In genomic region chr9:137301086-137301947, GRCh38 we compare ENCODE assay signal across 8 cellular contexts. TPM values are rescaled to one million over a fixed set of nuclear protein-coding genes. Genes with fewer than 3 reads are reported as not detected.
DNase-seq lines count a peak whose midpoint lies in the region; ATAC-seq and TF ChIP-seq lines count a peak whose summit lies in the region.

No MANE protein-coding gene starts in this region.

- H3K4me2 ChIP-seq in MM.1S (ENCODE audit: low read depth, low read length) = peak overlapping the region; percentile 92

- 0 out of 2 replicates have a peak overlapping the region, but pooled peaks have one; percentile 35 for H2AFZ ChIP-seq in MM.1S (ENCODE audit: low read length)

- peak overlapping the region; percentile 49; the same call in 1 of the 2 replicates for H3K4me3 ChIP-seq in MM.1S (ENCODE audit: low read length)

- 0 out of 2 replicates have a peak, but pooled peaks cover 3% of the 10 kb centered on the region for H3K4me1 ChIP-seq in MM.1S (ENCODE audit: low read length)

- H3K9ac ChIP-seq in MM.1S (ENCODE audit: low read length) = no peak overlapping the region

- no peaks in the 10 kb centered on the region for H3K9me3 Mint-ChIP-seq in activated T-helper 2 cell treated with anti-CD3 and anti-CD28 coated beads, Interferon-gamma antibody, Interleukin-2, Interleukin-4, amounts not matched to agents 10 μg/mL and 5 μg/mL and 100 μg/mL, durations not matched to agents 14 hours and 24 hours and 36 hours

- intact Hi-C loops in activated T-helper 2 cell treated with anti-CD3 and anti-CD28 coated beads, Interferon-gamma antibody, Interleukin-2, Interleukin-4, amounts not matched to agents 10 μg/mL and 5 μg/mL and 100 μg/mL, durations not matched to agents 14 hours and 24 hours and 36 hours (cut with micrococcal nuclease) = no loop called here
- intact Hi-C loops in left cardiac atrium (cut with DNase I) = loop anchor here in 1 of 2 donors (10.0 kb wide), 2 partner anchors 103 to 223 kb away; no protein-coding TSS in a partner anchor

- DNase-seq in DMS53 treated with DMSO at 0.1 percent for 48 hours (lab: John Stamatoyannopoulos, UW; ENCODE audit: unreplicated experiment) (peak; percentile 31), GM20000 (ENCODE audit: low spot score) (peak; percentile 80), MM.1S (no peak), left cardiac atrium (peak; percentile 48), retina (peak; percentile 89)
- DNase-seq in activated T-helper 2 cell treated with anti-CD3 and anti-CD28 coated beads, Interferon-gamma antibody, Interleukin-2, Interleukin-4, amounts not matched to agents 10 μg/mL and 5 μg/mL and 100 μg/mL, durations not matched to agents 14 hours and 24 hours and 36 hours (ENCODE audit: low spot score) = no peak
- no peak for DNase-seq in stimulated activated CD4-positive, alpha-beta T cell treated with anti-CD3 and anti-CD28 coated beads, Interleukin-4, amount 100 ng/mL, for 24 hours

- no peaks in the 10 kb centered on the region for H3K9me3 ChIP-seq in MM.1S (replicated peaks; ENCODE audit: insufficient read depth, low read length)

- no peaks in the 10 kb centered on the region for H3K36me3 ChIP-seq in MM.1S (replicated peaks; ENCODE audit: insufficient read depth, low read length)

- TF ChIP-seq CTCF in GM20000 (IDR thresholded peaks at IDR 0.05; ENCODE audit: extremely low read depth, missing control alignments) (no peak), MM.1S (IDR thresholded peaks at IDR 0.05; ENCODE audit: low read length) (no peak)

- no peaks in the 10 kb centered on the region for H3K9me2 ChIP-seq in MM.1S (replicated peaks; ENCODE audit: insufficient read depth, low read length)

- no peaks in the 10 kb centered on the region for H4K20me1 ChIP-seq in MM.1S (ENCODE audit: insufficient read depth, low read length)

- no peak overlapping the region for H3K27ac ChIP-seq in MM.1S (ENCODE audit: low read length)

- peaks cover 7% of the 10 kb centered on the region; the same call in 1 of the 2 replicates for H3F3A ChIP-seq in MM.1S (ENCODE audit: insufficient read depth, low read length)

- H3K36me3 Mint-ChIP-seq in activated T-helper 2 cell treated with anti-CD3 and anti-CD28 coated beads, Interferon-gamma antibody, Interleukin-2, Interleukin-4, amounts not matched to agents 10 μg/mL and 5 μg/mL and 100 μg/mL, durations not matched to agents 14 hours and 24 hours and 36 hours (ENCODE audit: low read depth) = no peaks in the 10 kb centered on the region

- ATAC-seq in left cardiac atrium (peak; percentile 12 to 16), HG02970 (IDR thresholded peaks at IDR 0.05; ENCODE audit: low FRiP score, unreplicated experiment) (no peak)

- H3K79me2 ChIP-seq in MM.1S (ENCODE audit: low read length) = no peaks in the 10 kb centered on the region

- H3K27ac Mint-ChIP-seq in activated T-helper 2 cell treated with anti-CD3 and anti-CD28 coated beads, Interferon-gamma antibody, Interleukin-2, Interleukin-4, amounts not matched to agents 10 μg/mL and 5 μg/mL and 100 μg/mL, durations not matched to agents 14 hours and 24 hours and 36 hours = no peak overlapping the region

- peaks cover 55% of the 10 kb centered on the region for H3K27me3 ChIP-seq in MM.1S (replicated peaks; ENCODE audit: insufficient read depth, low read length)

- H3K4me3 Mint-ChIP-seq in activated T-helper 2 cell treated with anti-CD3 and anti-CD28 coated beads, Interferon-gamma antibody, Interleukin-2, Interleukin-4, amounts not matched to agents 10 μg/mL and 5 μg/mL and 100 μg/mL, durations not matched to agents 14 hours and 24 hours and 36 hours (ENCODE audit: low read depth) = peak overlapping the region; percentile 80

- peaks cover 9% of the 10 kb centered on the region for H3K4me1 Mint-ChIP-seq in activated T-helper 2 cell treated with anti-CD3 and anti-CD28 coated beads, Interferon-gamma antibody, Interleukin-2, Interleukin-4, amounts not matched to agents 10 μg/mL and 5 μg/mL and 100 μg/mL, durations not matched to agents 14 hours and 24 hours and 36 hours (ENCODE audit: low read depth)

- peaks cover 25% of the 10 kb centered on the region for H3K27me3 Mint-ChIP-seq in activated T-helper 2 cell treated with anti-CD3 and anti-CD28 coated beads, Interferon-gamma antibody, Interleukin-2, Interleukin-4, amounts not matched to agents 10 μg/mL and 5 μg/mL and 100 μg/mL, durations not matched to agents 14 hours and 24 hours and 36 hours (ENCODE audit: low read depth)

RNA-seq across cellular contexts. Expression of gene NRARP, which starts 0.8 kb away (rescaled TPM):
- total RNA-seq in activated T-helper 2 cell treated with anti-CD3 and anti-CD28 coated beads, Interferon-gamma antibody, Interleukin-2, Interleukin-4, amounts not matched to agents 10 μg/mL and 5 μg/mL and 100 μg/mL, durations not matched to agents 14 hours and 24 hours and 36 hours = 9.3 and 11.2 TPM in 2 replicates
- total RNA-seq in left cardiac atrium = 10 to 100 TPM in 1 of 2 donors, 1 to 10 TPM in 1; 4.9 to 11.5 TPM

RNA-seq across cellular contexts. Expression of gene TOR4A, which starts 23.8 kb away (rescaled TPM):
- 17.2 and 17.5 TPM in 2 replicates for total RNA-seq in activated T-helper 2 cell treated with anti-CD3 and anti-CD28 coated beads, Interferon-gamma antibody, Interleukin-2, Interleukin-4, amounts not matched to agents 10 μg/mL and 5 μg/mL and 100 μg/mL, durations not matched to agents 14 hours and 24 hours and 36 hours
- 1 to 10 TPM; 6.2 to 9.4 TPM for total RNA-seq in left cardiac atrium

RNA-seq across cellular contexts. Expression of gene NELFB, which starts 46.2 kb away (rescaled TPM):
- total RNA-seq in activated T-helper 2 cell treated with anti-CD3 and anti-CD28 coated beads, Interferon-gamma antibody, Interleukin-2, Interleukin-4, amounts not matched to agents 10 μg/mL and 5 μg/mL and 100 μg/mL, durations not matched to agents 14 hours and 24 hours and 36 hours = 71.4 and 72.6 TPM in 2 replicates
- 10 to 100 TPM; 35.1 to 38.1 TPM for total RNA-seq in left cardiac atrium

RNA-seq across cellular contexts. Expression of gene STPG3, which starts 50.2 kb away (rescaled TPM):
- total RNA-seq in activated T-helper 2 cell treated with anti-CD3 and anti-CD28 coated beads, Interferon-gamma antibody, Interleukin-2, Interleukin-4, amounts not matched to agents 10 μg/mL and 5 μg/mL and 100 μg/mL, durations not matched to agents 14 hours and 24 hours and 36 hours = 0.48 TPM in 2 replicates
- under 1 TPM in 1 of 2 donors, not detected in 1; 0.59 TPM for total RNA-seq in left cardiac atrium

Comparison
In these comparisons a context has a peak if more than half of its experiments do, and no peak if none do; other contexts are left out.
1. DNase-seq: peak in DMS53 treated with DMSO at 0.1 percent for 48 hours (single experiment), GM20000 (single experiment), left cardiac atrium (single experiment) and retina (single experiment); none in MM.1S (single experiment), activated T-helper 2 cell treated with anti-CD3 and anti-CD28 coated beads, Interferon-gamma antibody, Interleukin-2, Interleukin-4, amounts not matched to agents 10 μg/mL and 5 μg/mL and 100 μg/mL, durations not matched to agents 14 hours and 24 hours and 36 hours (single experiment) and stimulated activated CD4-positive, alpha-beta T cell treated with anti-CD3 and anti-CD28 coated beads, Interleukin-4, amount 100 ng/mL, for 24 hours (single experiment).